In genomic region chr3:120908030-120908802, GRCh38 we compare ENCODE assay signal across 8 cellular contexts. TPM values are rescaled to one million over a fixed set of nuclear protein-coding genes. Genes with fewer than 3 reads are reported as not detected.
DNase-seq lines count a peak whose midpoint lies in the region; ATAC-seq, FAIRE-seq and TF ChIP-seq lines count a peak whose summit lies in the region.

Gene STXBP5L (plus strand): TSS chr3:120908205. CDS start chr3:120909579, 1,374 bp downstream.

- no CpG with 5 or more reads among the region's 83 CpGs for WGBS in neuronal stem cell (ENCODE audit: extremely low coverage in 2 of 2, insufficient read length in 2 of 2, insufficient replicate concordance in 1 of 2), 2 donors
- 2 to 3% methylated on average over 32 to 64 of the region's 83 CpGs for WGBS in tibial nerve, 2 donors

- TF ChIP-seq EP300 in tibial nerve (IDR thresholded peaks at IDR 0.05): no peak

- H3K4me1 ChIP-seq in BLaER1 treated with 17β-estradiol and CSF1 and Interleukin-3, amounts not matched to agents 10 nM and 100 nM: peaks cover 14 to 41% (median 22%) of the 10 kb centered on the region in 10 experiments
- H3K4me1 ChIP-seq in neuronal stem cell (ENCODE audit: control insufficient read depth in 2 of 2, insufficient read depth in 1 of 2, low read depth in 1 of 2, low read length in 2 of 2) (peaks cover 0 to 1% of the 10 kb centered on the region in 2 donors), tibial nerve (peaks cover 0 to 23% (median 8%) of the 10 kb centered on the region in 4 donors)

- H3K18ac ChIP-seq in neuronal stem cell (ENCODE audit: low read length): peak within 1 kb of the TSS; percentile 76

- H3K9ac ChIP-seq in BLaER1 treated with 17β-estradiol and CSF1 and Interleukin-3, amounts not matched to agents 10 nM and 100 nM: peak within 1 kb of the TSS; percentile 72 to 86 (median 81)
- peak within 1 kb of the TSS; percentile 70 for H3K9ac ChIP-seq in neuronal stem cell (ENCODE audit: low read depth, low read length, poor library complexity)

- H2BK120ac ChIP-seq in neuronal stem cell (ENCODE audit: low read depth, low read length): no peak within 1 kb of the TSS

- no peak within 1 kb of the TSS for H3K4ac ChIP-seq in neuronal stem cell (ENCODE audit: low read length)

- H3K27me3 ChIP-seq in BLaER1 treated with 17β-estradiol and CSF1 and Interleukin-3, amounts not matched to agents 10 nM and 100 nM: no peaks in the 10 kb centered on the region
- peaks cover 0 to 3% (median 0%) of the 10 kb centered on the region in 3 experiments for H3K27me3 ChIP-seq in neuronal stem cell (ENCODE audit: control insufficient read depth in 3 of 3, insufficient read depth in 3 of 3, low read depth in 1 of 3, low read length in 3 of 3)
- H3K27me3 ChIP-seq in tibial nerve: peaks cover 0 to 43% of the 10 kb centered on the region in 2 donors

- H3K4me3 ChIP-seq in BLaER1 treated with 17β-estradiol and CSF1 and Interleukin-3, amounts not matched to agents 10 nM and 100 nM: peak within 1 kb of the TSS; percentile 64 to 87 (median 80)
- H3K4me3 ChIP-seq in neuronal stem cell (ENCODE audit: low read length in 2 of 2) (peak within 1 kb of the TSS; percentile 74 to 89), tibial nerve (peak within 1 kb of the TSS; percentile 12 to 49 (median 18))

- peak within 1 kb of the TSS; percentile 83 to 96 (median 90) for H3K4me2 ChIP-seq in BLaER1 treated with 17β-estradiol and CSF1 and Interleukin-3, amounts not matched to agents 10 nM and 100 nM
- peak within 1 kb of the TSS; percentile 89 for H3K4me2 ChIP-seq in neuronal stem cell (ENCODE audit: insufficient read depth, low read length, poor library complexity, severe bottlenecking)

- H3K27ac ChIP-seq in BLaER1 treated with 17β-estradiol and CSF1 and Interleukin-3, amounts not matched to agents 10 nM and 100 nM: peak within 1 kb of the TSS; percentile 19 to 83 (median 79); a peak in 21 of 22 replicates
- H3K27ac ChIP-seq in neuronal stem cell (replicated peaks; ENCODE audit: low read length): peak within 1 kb of the TSS; percentile 69
- no peak within 1 kb of the TSS for H3K27ac ChIP-seq in tibial nerve

- no peak for FAIRE-seq in frontal cortex (lab: Jason Lieb, UNC)

- no peak within 1 kb of the TSS for H2AK5ac ChIP-seq in neuronal stem cell (ENCODE audit: low read depth, low read length)

- no peaks in the 10 kb centered on the region for H4K20me1 ChIP-seq in BLaER1 treated with 17β-estradiol and CSF1 and Interleukin-3, amounts not matched to agents 10 nM and 100 nM

- peak within 1 kb of the TSS; percentile 56 for H3K14ac ChIP-seq in neuronal stem cell (ENCODE audit: low read length)

- no peaks in the 10 kb centered on the region for H3K79me1 ChIP-seq in neuronal stem cell (ENCODE audit: low read depth, low read length)

- H2BK12ac ChIP-seq in neuronal stem cell (ENCODE audit: low read length): no peak within 1 kb of the TSS

- H4K91ac ChIP-seq in neuronal stem cell (ENCODE audit: low read depth, low read length, poor library complexity): no peak within 1 kb of the TSS

- peak within 1 kb of the TSS; percentile 53 for H2BK5ac ChIP-seq in neuronal stem cell (ENCODE audit: low read length)

- TF ChIP-seq CTCF in tibial nerve (IDR thresholded peaks at IDR 0.05): no peak

- no peaks in the 10 kb centered on the region for H3K9me3 ChIP-seq in BLaER1 treated with 17β-estradiol and CSF1 and Interleukin-3, amounts not matched to agents 10 nM and 100 nM (replicated peaks in 1 of 11)
- no peaks in the 10 kb centered on the region for H3K9me3 ChIP-seq in neuronal stem cell (replicated peaks in 1 of 2; ENCODE audit: control insufficient read depth in 2 of 2, insufficient read depth in 1 of 2, low read depth in 1 of 2, low read length in 2 of 2)
- no peaks in the 10 kb centered on the region for H3K9me3 ChIP-seq in tibial nerve

- no peak for TF ChIP-seq POLR2A in tibial nerve (IDR thresholded peaks at IDR 0.05)

- H2BK15ac ChIP-seq in neuronal stem cell (ENCODE audit: low read length): peak within 1 kb of the TSS; percentile 49

- H3K36me3 ChIP-seq in BLaER1 treated with 17β-estradiol and CSF1 and Interleukin-3, amounts not matched to agents 10 nM and 100 nM: no peaks in the 10 kb centered on the region
- H3K36me3 ChIP-seq in neuronal stem cell (replicated peaks in 1 of 2; ENCODE audit: control insufficient read depth in 2 of 2, insufficient read depth in 2 of 2, low read length in 2 of 2) (no peaks in the 10 kb centered on the region), tibial nerve (no peaks in the 10 kb centered on the region)

- H3K23ac ChIP-seq in neuronal stem cell (ENCODE audit: low read depth, low read length, poor library complexity): no peak within 1 kb of the TSS

- H4K8ac ChIP-seq in neuronal stem cell (ENCODE audit: low read depth, low read length): no peak within 1 kb of the TSS

- peak within 1 kb of the TSS; percentile 98 for H2AFZ ChIP-seq in neuronal stem cell (ENCODE audit: low read length)

- peak; percentile 32 for DNase-seq in NCI-H226
- peak; percentile 7 for DNase-seq in activated T-helper 1 cell treated with Interleukin-2 at 50 U/mL for 16 hours (ENCODE audit: low read depth)
- peak; percentile 37 to 62 for DNase-seq in frontal cortex (ENCODE audit: low spot score in 2 of 2)
- peak; percentile 96 for DNase-seq in neuronal stem cell (ENCODE audit: low spot score)
- DNase-seq in tibial nerve (ENCODE audit: low spot score in 2 of 2): no peak

- peak; percentile 97 for ATAC-seq in GM18907 (IDR thresholded peaks at IDR 0.05; ENCODE audit: unreplicated experiment)
- ATAC-seq in HG03103 (IDR thresholded peaks at IDR 0.05; ENCODE audit: low read depth, unreplicated experiment): peak; percentile 97

RNA-seq across cellular contexts. Expression of gene STXBP5L, which starts in this region (rescaled TPM):
- total RNA-seq in frontal cortex: 11.0 TPM
- 0.70 TPM for polyA plus RNA-seq in neuronal stem cell (2013, experiment 1 of 2)
- polyA plus RNA-seq in neuronal stem cell (2013, experiment 2 of 2): 0.76 TPM
- total RNA-seq in tibial nerve: under 1 TPM in 2 of 4 donors, not detected in 2; 0.30 to 0.44 TPM

Comparison
In these comparisons a context has a peak if more than half of its experiments do, and no peak if none do; other contexts are left out.
1. H3K27ac ChIP-seq: peak in BLaER1 treated with 17β-estradiol and CSF1 and Interleukin-3, amounts not matched to agents 10 nM and 100 nM (11 of 11) and neuronal stem cell (single experiment); none in tibial nerve (0 of 4).
2. H3K4me3 ChIP-seq: peak in every context shown above with its lines; median percentile 82 in neuronal stem cell; 80 in BLaER1 treated with 17β-estradiol and CSF1 and Interleukin-3, amounts not matched to agents 10 nM and 100 nM; 18 in tibial nerve.
3. DNase-seq: peak in NCI-H226 (single experiment), activated T-helper 1 cell treated with Interleukin-2 at 50 U/mL for 16 hours (single experiment), frontal cortex (2 of 2) and neuronal stem cell (single experiment); none in tibial nerve (0 of 2).